ENCODE assay signal across 13 cellular contexts in the genomic region with DNA sequence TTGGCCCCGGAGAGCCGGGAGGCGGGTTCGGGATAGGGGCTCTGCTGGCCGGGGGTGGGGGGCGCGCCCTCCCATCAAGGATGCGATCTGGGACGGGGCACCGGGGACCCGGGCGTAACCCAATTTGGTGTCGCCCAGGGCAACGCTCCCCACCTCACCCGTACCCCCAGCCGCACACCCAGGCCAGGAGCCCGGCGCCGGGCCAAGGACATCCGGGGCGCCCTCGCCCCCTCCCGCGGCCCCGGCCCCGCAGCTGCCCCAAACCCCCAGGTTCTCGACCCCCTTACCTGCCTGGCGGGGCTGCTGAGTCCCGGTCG. TPM values are rescaled to one million over a fixed set of nuclear protein-coding genes. Genes with fewer than 3 reads are reported as not detected.
DNase-seq lines count a peak whose midpoint lies in the region; ATAC-seq and TF ChIP-seq lines count a peak whose summit lies in the region.
"Had no signal": no experiment of that assay in that cellular context is flagged by ENCODE, and none has a peak within 500 bp of the region (broad histone marks: within the 10 kb centered on the region; RNA-seq: fewer than 3 reads in every experiment).

No MANE protein-coding gene starts in this region.

- no peak overlapping the region for H3K27ac Mint-ChIP-seq in effector memory CD8-positive, alpha-beta T cell

- 0 to 1% methylated on average over 5 to 30 of the region's 30 CpGs for WGBS in testis, 2 donors

- peaks cover 76 to 87% of the 10 kb centered on the region in 2 donors for H3K27me3 Mint-ChIP-seq in effector memory CD8-positive, alpha-beta T cell

- no peak for TF ChIP-seq POLR2A in testis (IDR thresholded peaks at IDR 0.05)

- intact Hi-C loops in testis (cut with DNase I; ENCODE audit: low total_unique reads) = no loop called here

- H3K4me1 Mint-ChIP-seq in effector memory CD8-positive, alpha-beta T cell (ENCODE audit: low read depth in 2 of 2) = peaks cover 7 to 14% of the 10 kb centered on the region in 2 donors

- in situ Hi-C loops in HAP-1 (cut with MboI; ENCODE audit: low sequenced_read_pairs) = no loop called here

- H3K4me3 ChIP-seq in HAP-1 (peak overlapping the region; percentile 39), WI38 (ENCODE audit: low read depth, low read length) (peak overlapping the region; percentile 59), iPS-15b (ENCODE audit: low read depth, low read length) (peak overlapping the region; percentile 50), testis (peak overlapping the region; percentile 19 to 51)
- H3K4me3 ChIP-seq: GM12878 had no signal

- H3K9me3 Mint-ChIP-seq in effector memory CD8-positive, alpha-beta T cell = peaks cover 0 to 3% of the 10 kb centered on the region in 2 donors

- H3K27ac ChIP-seq in testis = no peak overlapping the region

- H3K9me3 ChIP-seq in HAP-1 (no peaks in the 10 kb centered on the region), iPS-15b (ENCODE audit: control insufficient read depth, insufficient read depth, low read length) (no peaks in the 10 kb centered on the region), testis (no peaks in the 10 kb centered on the region)

- TF ChIP-seq CTCF in WI38 (IDR thresholded peaks at IDR 0.05; ENCODE audit: low read depth, low read length) (no peak), testis (IDR thresholded peaks at IDR 0.05) (no peak)

- ATAC-seq in GM21825 (IDR thresholded peaks at IDR 0.05; ENCODE audit: unreplicated experiment) (no peak), GM18502 (IDR thresholded peaks at IDR 0.05; ENCODE audit: poor library complexity, unreplicated experiment) (no peak)
- no peak for ATAC-seq in effector memory CD8-positive, alpha-beta T cell (replicated peaks)
- ATAC-seq: GM12878 had no signal

- DNase-seq in HAP-1 (ENCODE audit: low spot score in 2 of 2) (no peak), testis (no peak)
- DNase-seq in effector memory CD8-positive, alpha-beta T cell = no peak
- DNase-seq: activated CD8-positive, alpha-beta memory T cell treated with anti-CD3 and anti-CD28 coated beads, Interleukin-2, amount 50 U/mL, for 48 hours; NCI-H510A treated with DMSO at 0.1 percent for 48 hours; SIG-M5 had no signal

- H3K4me3 Mint-ChIP-seq in effector memory CD8-positive, alpha-beta T cell = no peak overlapping the region

- H3K4me1 ChIP-seq in HAP-1 = peaks cover 5% of the 10 kb centered on the region
- H3K4me1 ChIP-seq in iPS-15b (ENCODE audit: control insufficient read depth, insufficient read depth, low read length) = peaks cover 7% of the 10 kb centered on the region
- H3K4me1 ChIP-seq in testis = peaks cover 17% of the 10 kb centered on the region

- H3K27me3 ChIP-seq in HAP-1 (ENCODE audit: low read depth) (no peaks in the 10 kb centered on the region), iPS-15b (ENCODE audit: control insufficient read depth, insufficient read depth, low read length) (peaks cover 68% of the 10 kb centered on the region), testis (no peaks in the 10 kb centered on the region)

- peaks cover 3% of the 10 kb centered on the region for H3K36me3 Mint-ChIP-seq in effector memory CD8-positive, alpha-beta T cell (ENCODE audit: insufficient read depth)

- H3K36me3 ChIP-seq in HAP-1 (replicated peaks) = no peaks in the 10 kb centered on the region
- H3K36me3 ChIP-seq in iPS-15b (ENCODE audit: control insufficient read depth, insufficient read depth, low read length) = no peaks in the 10 kb centered on the region
- no peaks in the 10 kb centered on the region for H3K36me3 ChIP-seq in testis (ENCODE audit: low read depth, missing control alignments)

- H3K9ac ChIP-seq in iPS-15b (ENCODE audit: low read depth, low read length) = no peak overlapping the region

RNA-seq across cellular contexts. Expression of a gene that starts 0.5 kb away (rescaled TPM):
- 1 to 10 TPM; 4.5 to 5.4 TPM for total RNA-seq in testis
- 4.1 TPM for polyA plus RNA-seq in testis (ENCODE audit: insufficient read depth, low read depth, low replicate concordance)
- total RNA-seq: GM12878 had no signal
- polyA plus RNA-seq: GM12878 had no signal

RNA-seq across cellular contexts. Expression of a gene that starts 4.1 kb away (rescaled TPM):
- 10 to 100 TPM; 14.3 to 20.6 TPM for total RNA-seq in testis
- polyA plus RNA-seq in testis (ENCODE audit: insufficient read depth, low read depth, low replicate concordance) = 16.9 TPM
- total RNA-seq: GM12878 had no signal
- polyA plus RNA-seq: GM12878 had no signal

RNA-seq across cellular contexts. Expression of a gene that starts 51.2 kb away (rescaled TPM):
- not detected for total RNA-seq in testis
- not detected for polyA plus RNA-seq in testis (ENCODE audit: insufficient read depth, low read depth, low replicate concordance)
- total RNA-seq: GM12878, myocyte had no signal
- polyA plus RNA-seq: adipose tissue, GM12878 had no signal
